ENCODE assay signal across 2 cellular contexts in genomic region chr17:40326014-40326831, GRCh38.
TF ChIP-seq lines count a peak whose summit lies in the region.

No MANE protein-coding gene starts in this region.

TF ChIP-seq in SK-N-SH, 30 proteins besides CTCF, POLR2A, EP300 and RAD21 (continued from another document):
- TF ChIP-seq USF1 (IDR thresholded peaks at IDR 0.05; ENCODE audit: borderline replicate concordance, low read depth) (no peak), SMC3 (IDR thresholded peaks at IDR 0.05; ENCODE audit: low read depth, low read length) (no peak), GABPA (IDR thresholded peaks at IDR 0.05; ENCODE audit: low read depth) (no peak), TCF12 (IDR thresholded peaks at IDR 0.05) (no peak), POLR2AphosphoS5 (IDR thresholded peaks at IDR 0.05; ENCODE audit: low read depth, low read length) (no peak), ELF1 (IDR thresholded peaks at IDR 0.05) (no peak), JUND (IDR thresholded peaks at IDR 0.05) (no peak), TEAD4 (IDR thresholded peaks at IDR 0.05; ENCODE audit: borderline replicate concordance, insufficient read depth) (no peak), MEF2A (IDR thresholded peaks at IDR 0.05; ENCODE audit: borderline replicate concordance, low read depth) (no peak)
- TF ChIP-seq, protein P1, sequence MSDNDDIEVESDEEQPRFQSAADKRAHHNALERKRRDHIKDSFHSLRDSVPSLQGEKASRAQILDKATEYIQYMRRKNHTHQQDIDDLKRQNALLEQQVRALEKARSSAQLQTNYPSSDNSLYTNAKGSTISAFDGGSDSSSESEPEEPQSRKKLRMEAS (IDR thresholded peaks at IDR 0.05; ENCODE audit: low read depth), result no peak

TF ChIP-seq in SK-N-SH treated with all-trans-retinoic acid at 6 μM for 48 hours, 23 proteins besides CTCF, POLR2A, EP300 and RAD21 (continued from another document):
- TF ChIP-seq, protein P2, sequence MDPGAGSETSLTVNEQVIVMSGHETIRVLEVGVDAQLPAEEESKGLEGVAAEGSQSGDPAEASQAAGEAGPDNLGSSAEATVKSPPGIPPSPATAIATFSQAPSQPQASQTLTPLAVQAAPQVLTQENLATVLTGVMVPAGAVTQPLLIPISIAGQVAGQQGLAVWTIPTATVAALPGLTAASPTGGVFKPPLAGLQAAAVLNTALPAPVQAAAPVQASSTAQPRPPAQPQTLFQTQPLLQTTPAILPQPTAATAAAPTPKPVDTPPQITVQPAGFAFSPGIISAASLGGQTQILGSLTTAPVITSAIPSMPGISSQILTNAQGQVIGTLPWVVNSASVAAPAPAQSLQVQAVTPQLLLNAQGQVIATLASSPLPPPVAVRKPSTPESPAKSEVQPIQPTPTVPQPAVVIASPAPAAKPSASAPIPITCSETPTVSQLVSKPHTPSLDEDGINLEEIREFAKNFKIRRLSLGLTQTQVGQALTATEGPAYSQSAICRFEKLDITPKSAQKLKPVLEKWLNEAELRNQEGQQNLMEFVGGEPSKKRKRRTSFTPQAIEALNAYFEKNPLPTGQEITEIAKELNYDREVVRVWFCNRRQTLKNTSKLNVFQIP (CRISPR knock-in tag; IDR thresholded peaks at IDR 0.05; ENCODE audit: borderline replicate concordance, low read depth), result no peak
- TF ChIP-seq TCF4 (CRISPR knock-in tag; IDR thresholded peaks at IDR 0.05; ENCODE audit: borderline replicate concordance) (no peak), TOX (CRISPR knock-in tag; IDR thresholded peaks at IDR 0.05; ENCODE audit: borderline replicate concordance) (no peak), ZNF70 (CRISPR knock-in tag; IDR thresholded peaks at IDR 0.05) (no peak), PATZ1 (CRISPR knock-in tag; IDR thresholded peaks at IDR 0.05; ENCODE audit: borderline replicate concordance) (no peak), SNAI2 (CRISPR knock-in tag; IDR thresholded peaks at IDR 0.05) (no peak), ZNF8 (CRISPR knock-in tag; IDR thresholded peaks at IDR 0.05) (no peak), ESRRG (CRISPR knock-in tag; IDR thresholded peaks at IDR 0.05) (no peak), TSHZ2 (CRISPR knock-in tag; IDR thresholded peaks at IDR 0.05) (no peak), GLIS3 (CRISPR knock-in tag; IDR thresholded peaks at IDR 0.05) (no peak), PPARA (CRISPR knock-in tag; IDR thresholded peaks at IDR 0.05; ENCODE audit: borderline replicate concordance) (no peak)
